In the genomic region with DNA sequence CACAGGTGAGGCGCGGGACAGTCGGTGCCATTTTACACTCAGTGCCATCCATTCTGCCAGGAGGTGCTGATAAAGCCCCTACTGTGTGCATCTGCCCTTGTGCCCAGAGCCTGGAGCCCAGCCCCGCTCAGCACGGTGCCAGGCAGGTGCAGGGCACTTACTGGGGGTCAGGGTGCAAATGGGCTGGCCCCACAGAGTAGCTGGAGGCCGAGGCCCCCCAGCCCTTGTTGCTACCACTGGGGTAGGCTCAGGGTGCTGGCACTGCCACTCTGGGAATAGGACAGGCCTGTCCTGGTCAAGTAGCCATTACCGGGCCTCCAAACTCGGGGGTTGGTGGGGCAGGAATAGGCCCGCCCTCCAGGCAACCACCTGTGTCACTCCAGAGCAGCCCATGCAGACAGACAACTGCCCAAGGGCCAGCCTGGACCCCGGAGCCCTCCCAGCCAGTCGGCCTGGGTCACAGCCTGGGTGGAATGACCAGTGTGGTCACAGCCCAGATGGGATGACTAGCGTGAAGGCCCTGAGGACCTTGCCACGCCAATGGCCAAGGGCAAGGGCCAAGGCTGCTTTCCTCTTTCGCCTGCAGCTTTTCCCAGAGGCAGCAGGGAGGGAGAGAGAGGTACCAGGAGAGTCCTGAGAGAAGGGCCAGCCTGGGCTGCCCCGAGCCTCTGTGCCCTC, we compare ENCODE assay signal across 16 cellular contexts. TPM values are rescaled to one million over a fixed set of nuclear protein-coding genes. Genes with fewer than 3 reads are reported as not detected.
DNase-seq lines count a peak whose midpoint lies in the region; ATAC-seq and TF ChIP-seq lines count a peak whose summit lies in the region.
"Had no signal": no experiment of that assay in that cellular context is flagged by ENCODE, and none has a peak within 500 bp of the region (broad histone marks: within the 10 kb centered on the region; RNA-seq: fewer than 3 reads in every experiment).

No MANE protein-coding gene starts in this region.

- TF ChIP-seq POLR2A in gastroesophageal sphincter (IDR thresholded peaks at IDR 0.05) = no peak

- no peak overlapping the region for H3K4me3 Mint-ChIP-seq in activated CD4-positive, alpha-beta memory T cell treated with anti-CD3 and anti-CD28 coated beads, Interleukin-2, amount 10 ng/mL, durations not matched to agents 7 days and 5 days
- no peak overlapping the region for H3K4me3 Mint-ChIP-seq in activated CD4-positive, alpha-beta memory T cell treated with anti-CD3 and anti-CD28 coated beads for 36 hours
- H3K4me3 Mint-ChIP-seq in stimulated activated memory B cell treated with anti-CD40 and anti-IgM and Interleukin-4, amounts not matched to agents 10 μg/mL and 1 μg/mL and 100 μg/mL, for 72 hours = no peak overlapping the region
- H3K4me3 Mint-ChIP-seq in Caco-2 (ENCODE audit: unreplicated experiment) = no peak overlapping the region
- H3K4me3 Mint-ChIP-seq: immature natural killer cell had no signal

- POLR2A ChIA-PET in activated CD4-positive, alpha-beta memory T cell treated with anti-CD3 and anti-CD28 coated beads, Interleukin-2, amount 10 ng/mL, durations not matched to agents 7 days and 5 days (lab: Charles Lee) = interaction anchor here (4.0 kb wide), 1 partner anchor 13 kb away, joined by 26 read pairs; no protein-coding TSS in a partner anchor
- POLR2A ChIA-PET in activated CD4-positive, alpha-beta memory T cell treated with anti-CD3 and anti-CD28 coated beads for 36 hours (lab: Charles Lee) = no interaction called here
- POLR2A ChIA-PET in RWPE1 (lab: Yijun Ruan, JAX; ENCODE audit: low non-redundant PET) (no interaction called here), Caco-2 (lab: Charles Lee) (interaction anchor here (1.1 kb wide), 1 partner anchor 34 kb away, joined by 3 read pairs; no protein-coding TSS in a partner anchor)

- WGBS in gastroesophageal sphincter (ENCODE audit: low coverage in 1 of 2), 2 donors = 100% methylated on average over 2 of the region's 15 CpGs; no CpG with 5 or more reads in 1 of the 2 donors

- H3K4me1 Mint-ChIP-seq in activated CD4-positive, alpha-beta memory T cell treated with anti-CD3 and anti-CD28 coated beads, Interleukin-2, amount 10 ng/mL, durations not matched to agents 7 days and 5 days = peaks cover 64% of the 10 kb centered on the region
- peaks cover 48% of the 10 kb centered on the region for H3K4me1 Mint-ChIP-seq in activated CD4-positive, alpha-beta memory T cell treated with anti-CD3 and anti-CD28 coated beads for 36 hours (ENCODE audit: low read depth)
- peaks cover 68% of the 10 kb centered on the region for H3K4me1 Mint-ChIP-seq in stimulated activated memory B cell treated with anti-CD40 and anti-IgM and Interleukin-4, amounts not matched to agents 10 μg/mL and 1 μg/mL and 100 μg/mL, for 72 hours
- peaks cover 7% of the 10 kb centered on the region for H3K4me1 Mint-ChIP-seq in Caco-2 (ENCODE audit: low read depth, unreplicated experiment)

- CTCF ChIA-PET in activated CD4-positive, alpha-beta memory T cell treated with anti-CD3 and anti-CD28 coated beads, Interleukin-2, amount 10 ng/mL, durations not matched to agents 7 days and 5 days (lab: Charles Lee) = no interaction called here
- CTCF ChIA-PET in activated CD4-positive, alpha-beta memory T cell treated with anti-CD3 and anti-CD28 coated beads for 36 hours (lab: Charles Lee) = interaction anchor here (1.1 to 1.8 kb wide), 2 partner anchors 17 to 27 kb away, joined by 3 to 4 read pairs; no protein-coding TSS in a partner anchor
- CTCF ChIA-PET in RWPE1 (lab: Yijun Ruan, JAX) = no interaction called here
- CTCF ChIA-PET in Caco-2 (lab: Charles Lee) = interaction anchor here (1.1 kb wide), 1 partner anchor 17 kb away, joined by 3 read pairs; no protein-coding TSS in a partner anchor

- BruUV-seq in Caco-2 (replicated peaks; lab: Mats Ljungman, UMichigan) = no TSS peak

- H3K27ac Mint-ChIP-seq in activated CD4-positive, alpha-beta memory T cell treated with anti-CD3 and anti-CD28 coated beads, Interleukin-2, amount 10 ng/mL, durations not matched to agents 7 days and 5 days = peak overlapping the region; percentile 35
- H3K27ac Mint-ChIP-seq in activated CD4-positive, alpha-beta memory T cell treated with anti-CD3 and anti-CD28 coated beads for 36 hours = no peak overlapping the region
- peak overlapping the region; percentile 91 for H3K27ac Mint-ChIP-seq in stimulated activated memory B cell treated with anti-CD40 and anti-IgM and Interleukin-4, amounts not matched to agents 10 μg/mL and 1 μg/mL and 100 μg/mL, for 72 hours
- H3K27ac Mint-ChIP-seq in Caco-2 (ENCODE audit: unreplicated experiment) = no peak overlapping the region
- H3K27ac Mint-ChIP-seq: immature natural killer cell had no signal

- TF ChIP-seq EP300 in gastroesophageal sphincter (IDR thresholded peaks at IDR 0.05) = no peak

- peaks cover 22% of the 10 kb centered on the region for H3K36me3 Mint-ChIP-seq in activated CD4-positive, alpha-beta memory T cell treated with anti-CD3 and anti-CD28 coated beads, Interleukin-2, amount 10 ng/mL, durations not matched to agents 7 days and 5 days (ENCODE audit: low read depth)
- H3K36me3 Mint-ChIP-seq in activated CD4-positive, alpha-beta memory T cell treated with anti-CD3 and anti-CD28 coated beads for 36 hours = peaks cover 9% of the 10 kb centered on the region
- peaks cover 9% of the 10 kb centered on the region for H3K36me3 Mint-ChIP-seq in stimulated activated memory B cell treated with anti-CD40 and anti-IgM and Interleukin-4, amounts not matched to agents 10 μg/mL and 1 μg/mL and 100 μg/mL, for 72 hours
- peaks cover 14% of the 10 kb centered on the region for H3K36me3 Mint-ChIP-seq in Caco-2 (ENCODE audit: insufficient read depth, unreplicated experiment)
- H3K36me3 Mint-ChIP-seq: immature natural killer cell had no signal

- H3K27me3 ChIP-seq in gastroesophageal sphincter (no peaks in the 10 kb centered on the region), Caco-2 (replicated peaks; ENCODE audit: control insufficient read depth, insufficient read depth, low read length) (no peaks in the 10 kb centered on the region)
- H3K27me3 ChIP-seq: adrenal gland had no signal

- intact Hi-C loops in activated CD4-positive, alpha-beta memory T cell treated with anti-CD3 and anti-CD28 coated beads for 36 hours (cut with micrococcal nuclease) = no loop called here
- intact Hi-C loops in Caco-2 (cut with micrococcal nuclease; ENCODE audit: unreplicated experiment) = no loop called here

- no peaks in the 10 kb centered on the region for H3K9me3 Mint-ChIP-seq in activated CD4-positive, alpha-beta memory T cell treated with anti-CD3 and anti-CD28 coated beads, Interleukin-2, amount 10 ng/mL, durations not matched to agents 7 days and 5 days
- H3K9me3 Mint-ChIP-seq in activated CD4-positive, alpha-beta memory T cell treated with anti-CD3 and anti-CD28 coated beads for 36 hours = no peaks in the 10 kb centered on the region
- no peaks in the 10 kb centered on the region for H3K9me3 Mint-ChIP-seq in stimulated activated memory B cell treated with anti-CD40 and anti-IgM and Interleukin-4, amounts not matched to agents 10 μg/mL and 1 μg/mL and 100 μg/mL, for 72 hours
- H3K9me3 Mint-ChIP-seq in Caco-2 (ENCODE audit: unreplicated experiment) = no peaks in the 10 kb centered on the region
- H3K9me3 Mint-ChIP-seq: immature natural killer cell had no signal

- ATAC-seq in gastroesophageal sphincter (no peak), GM19328 (IDR thresholded peaks at IDR 0.05; ENCODE audit: unreplicated experiment) (no peak)
- no peak for ATAC-seq in stimulated activated memory B cell treated with anti-CD40 and anti-IgM and Interleukin-4, amounts not matched to agents 10 μg/mL and 1 μg/mL and 100 μg/mL, for 72 hours

- no peaks in the 10 kb centered on the region for H3K9me3 ChIP-seq in gastroesophageal sphincter
- no peaks in the 10 kb centered on the region for H3K9me3 ChIP-seq in Caco-2
- H3K9me3 ChIP-seq: adrenal gland had no signal

- H3K27ac ChIP-seq in RWPE1 (peak overlapping the region; percentile 100), gastroesophageal sphincter (peak overlapping the region in 3 of 4 donors; percentile 18 to 90 (median 89))
- H3K27ac ChIP-seq: PC-9 had no signal

- peaks cover 6 to 96% (median 85%) of the 10 kb centered on the region in 3 donors for H3K4me1 ChIP-seq in gastroesophageal sphincter
- peaks cover 27% of the 10 kb centered on the region for H3K4me1 ChIP-seq in Caco-2

- H3K4me3 ChIP-seq in gastroesophageal sphincter (no peak overlapping the region), Caco-2 (ENCODE audit: low read depth, low read length) (no peak overlapping the region)
- H3K4me3 ChIP-seq: adrenal gland, PC-9 had no signal

- H3K36me3 ChIP-seq in gastroesophageal sphincter = peaks cover 0 to 10% of the 10 kb centered on the region in 2 donors
- H3K36me3 ChIP-seq in Caco-2 (ENCODE audit: control insufficient read depth, insufficient read depth, low read length) = peaks cover 1% of the 10 kb centered on the region
- H3K36me3 ChIP-seq: adrenal gland had no signal

- DNase-seq in activated CD4-positive, alpha-beta memory T cell treated with anti-CD3 and anti-CD28 coated beads, Interleukin-2, amount 10 ng/mL, durations not matched to agents 7 days and 5 days = no peak
- no peak for DNase-seq in activated CD4-positive, alpha-beta memory T cell treated with anti-CD3 and anti-CD28 coated beads for 36 hours
- no peak for DNase-seq in RWPE1 (ENCODE audit: low spot score)
- DNase-seq in Caco-2 = no peak
- DNase-seq in retina = no peak
- DNase-seq: activated CD4-positive, alpha-beta T cell treated with anti-CD3 and anti-CD28 coated beads for 1 hour; adrenal gland; COR-L47; GDM1; immature natural killer cell; NCI-H187 treated with DMSO at 0.1 percent for 48 hours; NCI-H526 treated with DMSO at 0.1 percent for 48 hours; PC-9 had no signal

- H3K27me3 Mint-ChIP-seq in activated CD4-positive, alpha-beta memory T cell treated with anti-CD3 and anti-CD28 coated beads, Interleukin-2, amount 10 ng/mL, durations not matched to agents 7 days and 5 days = no peaks in the 10 kb centered on the region
- H3K27me3 Mint-ChIP-seq in activated CD4-positive, alpha-beta memory T cell treated with anti-CD3 and anti-CD28 coated beads for 36 hours = no peaks in the 10 kb centered on the region
- no peaks in the 10 kb centered on the region for H3K27me3 Mint-ChIP-seq in stimulated activated memory B cell treated with anti-CD40 and anti-IgM and Interleukin-4, amounts not matched to agents 10 μg/mL and 1 μg/mL and 100 μg/mL, for 72 hours
- H3K27me3 Mint-ChIP-seq in Caco-2 (ENCODE audit: insufficient read depth, unreplicated experiment) = no peaks in the 10 kb centered on the region

- TF ChIP-seq CTCF in RWPE1 (conservative IDR thresholded peaks at IDR 0.05; ENCODE audit: low read depth) (no peak), gastroesophageal sphincter (IDR thresholded peaks at IDR 0.05) (no peak), Caco-2 (IDR thresholded peaks at IDR 0.05; ENCODE audit: insufficient read depth in 1 of 2, low read depth in 1 of 2, low read length in 1 of 2, severe bottlenecking in 1 of 2, unreplicated experiment in 1 of 2) (no peak)

RNA-seq across cellular contexts. Expression of a gene that starts 3.0 kb away (rescaled TPM):
- total RNA-seq in activated CD4-positive, alpha-beta memory T cell treated with anti-CD3 and anti-CD28 coated beads, Interleukin-2, amount 10 ng/mL, durations not matched to agents 7 days and 5 days = 100 to 1,000 TPM; 120 to 132 TPM
- total RNA-seq in activated CD4-positive, alpha-beta memory T cell treated with anti-CD3 and anti-CD28 coated beads for 36 hours = 10 to 100 TPM; 66.7 to 71.5 TPM
- total RNA-seq in gastroesophageal sphincter (100 to 1,000 TPM in 1 of 4 donors, 10 to 100 TPM in 3; 44.6 to 102 (median 64.7) TPM), Caco-2 (2022) (70.8 TPM in 2 replicates)

RNA-seq across cellular contexts. Expression of a gene that starts 31.6 kb away (rescaled TPM):
- total RNA-seq in activated CD4-positive, alpha-beta memory T cell treated with anti-CD3 and anti-CD28 coated beads, Interleukin-2, amount 10 ng/mL, durations not matched to agents 7 days and 5 days = 1 to 10 TPM in 1 of 2 experiments, under 1 TPM in 1; 0.98 to 1.2 TPM
- 1 to 10 TPM; 2.3 to 3.3 TPM for total RNA-seq in activated CD4-positive, alpha-beta memory T cell treated with anti-CD3 and anti-CD28 coated beads for 36 hours
- total RNA-seq in gastroesophageal sphincter (10 to 100 TPM in 2 of 4 donors, 1 to 10 TPM in 2; 5.1 to 32.2 (median 8.8) TPM), Caco-2 (2022) (1.6 and 3.2 TPM in 2 replicates)

Comparison
In these comparisons a context has a peak if more than half of its experiments do, and no peak if none do; other contexts are left out.
1. H3K27ac Mint-ChIP-seq: peak in activated CD4-positive, alpha-beta memory T cell treated with anti-CD3 and anti-CD28 coated beads, Interleukin-2, amount 10 ng/mL, durations not matched to agents 7 days and 5 days (single experiment) and stimulated activated memory B cell treated with anti-CD40 and anti-IgM and Interleukin-4, amounts not matched to agents 10 μg/mL and 1 μg/mL and 100 μg/mL, for 72 hours (single experiment); none in activated CD4-positive, alpha-beta memory T cell treated with anti-CD3 and anti-CD28 coated beads for 36 hours (single experiment) and Caco-2 (single experiment).
2. CTCF ChIA-PET loops: an anchor here in activated CD4-positive, alpha-beta memory T cell treated with anti-CD3 and anti-CD28 coated beads for 36 hours (1.1 to 1.8 kb wide) and Caco-2 (1.1 kb wide); none called in activated CD4-positive, alpha-beta memory T cell treated with anti-CD3 and anti-CD28 coated beads, Interleukin-2, amount 10 ng/mL, durations not matched to agents 7 days and 5 days and RWPE1.
3. POLR2A ChIA-PET loops: an anchor here in activated CD4-positive, alpha-beta memory T cell treated with anti-CD3 and anti-CD28 coated beads, Interleukin-2, amount 10 ng/mL, durations not matched to agents 7 days and 5 days (4.0 kb wide) and Caco-2 (1.1 kb wide); none called in activated CD4-positive, alpha-beta memory T cell treated with anti-CD3 and anti-CD28 coated beads for 36 hours and RWPE1.